8 cellular contexts compared by ENCODE assay signal in genomic region chr7:134547738-134548054, GRCh38. TPM values are rescaled to one million over a fixed set of nuclear protein-coding genes. Genes with fewer than 3 reads are reported as not detected.
DNase-seq lines count a peak whose midpoint lies in the region; ATAC-seq and TF ChIP-seq lines count a peak whose summit lies in the region.

No MANE protein-coding gene starts in this region.

- TF ChIP-seq CTCF in fibroblast of the aortic adventitia (IDR thresholded peaks at IDR 0.05; ENCODE audit: insufficient read depth, low read length) (no peak), osteoblast (IDR thresholded peaks at IDR 0.05; ENCODE audit: extremely low read depth, low read depth, low read length) (no peak)

- H4K20me1 ChIP-seq in osteoblast (ENCODE audit: insufficient read depth, low read length): no peaks in the 10 kb centered on the region

- no peaks in the 10 kb centered on the region for H3K36me3 ChIP-seq in osteoblast (ENCODE audit: insufficient read depth, low read length)

- H2AFZ ChIP-seq in osteoblast (ENCODE audit: low read length): peak overlapping the region; percentile 88

- no peaks in the 10 kb centered on the region for H3K79me2 ChIP-seq in osteoblast (ENCODE audit: insufficient read depth, low read length)

- H3K9me3 ChIP-seq in osteoblast (ENCODE audit: low read depth, low read length): no peaks in the 10 kb centered on the region

- H3K4me1 ChIP-seq in osteoblast (ENCODE audit: insufficient read depth, low read length): peaks cover 12% of the 10 kb centered on the region

- peak overlapping the region; percentile 67 for H3K4me3 ChIP-seq in fibroblast of the aortic adventitia (ENCODE audit: low read depth, low read length)
- peak overlapping the region; percentile 72 for H3K4me3 ChIP-seq in osteoblast (ENCODE audit: insufficient read depth, low read length)

- peak; percentile 84 for ATAC-seq in GM18867 (IDR thresholded peaks at IDR 0.05; ENCODE audit: unreplicated experiment)
- ATAC-seq in HG02610 (IDR thresholded peaks at IDR 0.05; ENCODE audit: unreplicated experiment): peak; percentile 55

- DNase-seq in RKO (ENCODE audit: low spot score): peak; percentile 62
- DNase-seq in fibroblast of the aortic adventitia (ENCODE audit: low read depth): peak; percentile 76
- no peak for DNase-seq in osteoblast (ENCODE audit: insufficient read length, low spot score, missing footprints)
- DNase-seq in MV-4-11 (lab: John Stamatoyannopoulos, UW): no peak
- no peak for DNase-seq in activated gamma-delta T cell (lab: John Stamatoyannopoulos, UW)
- no peak for DNase-seq in NCI-H526 (lab: John Stamatoyannopoulos, UW)

- H3K27ac ChIP-seq in osteoblast (ENCODE audit: low read depth, low read length): peak overlapping the region; percentile 32

- H3K4me2 ChIP-seq in osteoblast (ENCODE audit: insufficient read depth, low read length): peak overlapping the region; percentile 89

- peaks cover 24% of the 10 kb centered on the region for H3K27me3 ChIP-seq in osteoblast (ENCODE audit: insufficient read depth, low read length)

RNA-seq across cellular contexts. Expression of gene AKR1B15, which starts 1.2 kb away (rescaled TPM):
- total RNA-seq in fibroblast of the aortic adventitia (ENCODE audit: low replicate concordance): not detected in 2 replicates
- 0.29 and 0.36 TPM in 2 replicates for total RNA-seq in osteoblast

RNA-seq across cellular contexts. Expression of gene AKR1B10, which starts 20.3 kb away (rescaled TPM):
- total RNA-seq in fibroblast of the aortic adventitia (ENCODE audit: low replicate concordance) (5.0 and 10.4 TPM in 2 replicates), osteoblast (1.4 and 2.4 TPM in 2 replicates)

Comparison
In these comparisons a context has a peak if more than half of its experiments do, and no peak if none do; other contexts are left out.
1. DNase-seq: peak in RKO (single experiment) and fibroblast of the aortic adventitia (single experiment); none in osteoblast (single experiment), MV-4-11 (single experiment), activated gamma-delta T cell (single experiment) and NCI-H526 (0 of 2).